8 cellular contexts compared by ENCODE assay signal in genomic region chr11:118359295-118359958, GRCh38. TPM values are rescaled to one million over a fixed set of nuclear protein-coding genes. Genes with fewer than 3 reads are reported as not detected.
A peak's percentile ranks its signal among the peaks of the same experiment; 100 is the strongest.
DNase-seq lines count a peak whose midpoint lies in the region; ATAC-seq and TF ChIP-seq lines count a peak whose summit lies in the region.

TSS of gene UBE4A (plus strand) at chr11:118359600. CDS start at chr11:118365081, 5,481 bp downstream.

- H3K9me3 Mint-ChIP-seq in endothelial cell (ENCODE audit: unreplicated experiment) (no peaks in the 10 kb centered on the region), mesothelial cell of epicardium (no peaks in the 10 kb centered on the region)

- no peaks in the 10 kb centered on the region for H3F3A ChIP-seq in OCI-LY1 (ENCODE audit: insufficient read depth, low read length)

- H3K27me3 Mint-ChIP-seq in endothelial cell (ENCODE audit: unreplicated experiment), result peaks cover 15% of the 10 kb centered on the region
- peaks cover 12% of the 10 kb centered on the region for H3K27me3 Mint-ChIP-seq in mesothelial cell of epicardium (ENCODE audit: low read depth)

- H3K4me1 ChIP-seq in HUES64 (ENCODE audit: insufficient read depth, low read length), result peaks cover 7% of the 10 kb centered on the region; the same call in 1 of the 2 replicates
- H3K4me1 ChIP-seq in OCI-LY1 (ENCODE audit: insufficient read depth, low read length, severe bottlenecking), result peaks cover 24% of the 10 kb centered on the region

- H3K27ac ChIP-seq in HUES64 (ENCODE audit: low read depth, low read length) (0 out of 2 replicates have a peak within 1 kb of the TSS, but pooled peaks have one; percentile 26), OCI-LY1 (ENCODE audit: low read depth, low read length, poor library complexity, severe bottlenecking) (peak within 1 kb of the TSS; percentile 11)

- H3K27ac Mint-ChIP-seq in endothelial cell (ENCODE audit: unreplicated experiment), result peak within 1 kb of the TSS; percentile 79
- H3K27ac Mint-ChIP-seq in mesothelial cell of epicardium, result peak within 1 kb of the TSS; percentile 97

- H3K4me3 ChIP-seq in HUES64 (ENCODE audit: low read length) (peak within 1 kb of the TSS; percentile 94), OCI-LY1 (ENCODE audit: low read depth, low read length, poor library complexity, severe bottlenecking) (peak within 1 kb of the TSS; percentile 75)

- H3K36me3 ChIP-seq in HUES64 (ENCODE audit: insufficient read depth, low read length) (no peaks in the 10 kb centered on the region), OCI-LY1 (ENCODE audit: insufficient read depth, low read length) (no peaks in the 10 kb centered on the region)

- H4K20me1 ChIP-seq in OCI-LY1 (ENCODE audit: insufficient read depth, low read length), result no peaks in the 10 kb centered on the region

- ATAC-seq in GM21367 (IDR thresholded peaks at IDR 0.05; ENCODE audit: unreplicated experiment), result peak; percentile 82

- H3K36me3 Mint-ChIP-seq in endothelial cell (ENCODE audit: low read depth, unreplicated experiment) (peaks cover 5% of the 10 kb centered on the region), mesothelial cell of epicardium (no peaks in the 10 kb centered on the region)

- peaks cover 15% of the 10 kb centered on the region for H3K4me1 Mint-ChIP-seq in endothelial cell (ENCODE audit: unreplicated experiment)
- peaks cover 13% of the 10 kb centered on the region for H3K4me1 Mint-ChIP-seq in mesothelial cell of epicardium

- peaks cover 19% of the 10 kb centered on the region; the same call in 1 of the 2 replicates for H3K27me3 ChIP-seq in HUES64 (ENCODE audit: insufficient read depth, low read length)
- H3K27me3 ChIP-seq in OCI-LY1 (ENCODE audit: insufficient read depth, low read length), result no peaks in the 10 kb centered on the region

- H2AFZ ChIP-seq in OCI-LY1 (ENCODE audit: low read length), result 0 out of 2 replicates have a peak within 1 kb of the TSS, but pooled peaks have one; percentile 71

- H3K4me3 Mint-ChIP-seq in endothelial cell (ENCODE audit: unreplicated experiment) (peak within 1 kb of the TSS; percentile 99), mesothelial cell of epicardium (peak within 1 kb of the TSS; percentile 98)

- peaks cover 32% of the 10 kb centered on the region for H3K79me2 ChIP-seq in OCI-LY1 (ENCODE audit: insufficient read depth, low read length)

- DNase-seq in COLO668 (lab: John Stamatoyannopoulos, UW; ENCODE audit: unreplicated experiment) (peak; percentile 95), endothelial cell (ENCODE audit: low spot score) (peak; percentile 83), mesothelial cell of epicardium (ENCODE audit: low spot score in 2 of 2, unreplicated experiment in 2 of 2) (peak; percentile 92 to 94)
- DNase-seq in activated CD8-positive, alpha-beta memory T cell treated with anti-CD3 and anti-CD28 coated beads, Interleukin-2, amount 50 U/mL, for 4 hours, result peak; percentile 99
- DNase-seq in stimulated activated CD8-positive, alpha-beta memory T cell treated with anti-CD3 and anti-CD28 coated beads, Interleukin-15, amount 100 ng/mL, for 48 hours (ENCODE audit: low read depth in 2 of 2), result peak; percentile 96

- H3K4me2 ChIP-seq in OCI-LY1 (ENCODE audit: low read length), result peak within 1 kb of the TSS; percentile 97

- WGBS in HUES64, result 10% methylated on average over 33 of the region's 33 CpGs

- H3K9ac ChIP-seq in HUES64 (ENCODE audit: low read depth, low read length) (peak within 1 kb of the TSS; percentile 77), OCI-LY1 (ENCODE audit: low read length) (peak within 1 kb of the TSS; percentile 86)

- TF ChIP-seq CTCF in OCI-LY1 (IDR thresholded peaks at IDR 0.05; ENCODE audit: low read length) (no peak), endothelial cell (IDR thresholded peaks at IDR 0.05; ENCODE audit: unreplicated experiment) (no peak), mesothelial cell of epicardium (IDR thresholded peaks at IDR 0.05; ENCODE audit: unreplicated experiment) (no peak)

- no peaks in the 10 kb centered on the region for H3K9me2 ChIP-seq in OCI-LY1 (ENCODE audit: low read depth, low read length)

- H3K9me3 ChIP-seq in HUES64 (ENCODE audit: insufficient read depth, low read depth, low read length) (0 out of 2 replicates have a peak, but pooled peaks cover 4% of the 10 kb centered on the region), OCI-LY1 (ENCODE audit: low read length) (no peaks in the 10 kb centered on the region)

RNA-seq across cellular contexts. Expression of gene UBE4A, which starts in this region (rescaled TPM):
- 21.1 TPM for polyA plus RNA-seq in HUES64 (2013, experiment 1 of 2)
- polyA plus RNA-seq in HUES64 (2013, experiment 2 of 2), result 20.0 TPM
- total RNA-seq in endothelial cell (ENCODE audit: unreplicated experiment) (32.0 TPM), mesothelial cell of epicardium (40.5 to 41.5 TPM (median 41.5 TPM) in 3 replicates)

Comparison
In these comparisons a context has a peak if more than half of its experiments do, and no peak if none do; other contexts are left out.
1. Peak in every context shown above with its lines: DNase-seq, ATAC-seq, H3K4me3 ChIP-seq and H3K27ac ChIP-seq.